1 cellular context compared by ENCODE assay signal in the genomic region with DNA sequence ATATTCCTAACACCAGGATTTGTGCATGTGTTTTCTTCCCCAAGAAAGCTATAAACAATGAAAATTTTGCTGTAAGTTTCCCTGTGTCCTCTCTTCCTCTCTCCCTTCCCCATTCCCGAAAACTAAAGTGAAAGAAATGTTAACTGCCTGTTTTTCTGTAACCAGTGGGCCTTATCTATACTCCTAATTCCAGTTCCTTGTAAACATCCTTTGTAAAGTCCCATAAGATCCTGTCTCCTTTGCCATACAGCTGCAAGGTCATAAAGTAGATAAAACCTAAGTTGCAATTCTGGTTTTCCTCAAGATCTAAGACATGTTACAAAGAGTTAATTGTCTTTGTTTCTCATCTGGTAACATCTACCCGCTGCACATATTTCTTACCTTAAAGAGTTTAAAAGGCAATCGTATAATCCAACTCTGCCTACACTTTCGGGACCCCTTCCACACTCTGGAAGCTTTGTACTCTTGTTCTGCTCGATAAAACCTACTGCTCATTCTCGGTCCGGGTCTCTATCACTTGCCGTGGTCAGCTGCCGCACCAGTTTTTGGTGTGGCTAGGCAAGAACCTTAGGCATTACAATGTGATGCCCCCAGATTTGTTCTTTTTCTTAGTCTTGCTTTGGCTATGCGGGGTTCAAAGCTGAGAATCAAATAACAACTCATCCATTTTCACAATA.
TF ChIP-seq lines count a peak whose summit lies in the region.

No MANE protein-coding gene starts in this region.

TF ChIP-seq in IMR-90, 13 proteins besides CTCF, POLR2A, EP300 and RAD21:
- TF ChIP-seq ELK1 (IDR thresholded peaks at IDR 0.05; ENCODE audit: borderline replicate concordance, low read depth, low read length), result no peak
- TF ChIP-seq, protein P1, sequence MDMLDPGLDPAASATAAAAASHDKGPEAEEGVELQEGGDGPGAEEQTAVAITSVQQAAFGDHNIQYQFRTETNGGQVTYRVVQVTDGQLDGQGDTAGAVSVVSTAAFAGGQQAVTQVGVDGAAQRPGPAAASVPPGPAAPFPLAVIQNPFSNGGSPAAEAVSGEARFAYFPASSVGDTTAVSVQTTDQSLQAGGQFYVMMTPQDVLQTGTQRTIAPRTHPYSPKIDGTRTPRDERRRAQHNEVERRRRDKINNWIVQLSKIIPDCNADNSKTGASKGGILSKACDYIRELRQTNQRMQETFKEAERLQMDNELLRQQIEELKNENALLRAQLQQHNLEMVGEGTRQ (IDR thresholded peaks at IDR 0.05; ENCODE audit: low read depth, low read length), result no peak
- no peak for TF ChIP-seq CHD1 (IDR thresholded peaks at IDR 0.05; ENCODE audit: low read depth, low read length)
- TF ChIP-seq NFE2L2 (IDR thresholded peaks at IDR 0.05; ENCODE audit: low read depth, low read length), result no peak
- no peak for TF ChIP-seq BHLHE40 (IDR thresholded peaks at IDR 0.05; ENCODE audit: low read depth, low read length)
- no peak for TF ChIP-seq RFX5 (IDR thresholded peaks at IDR 0.05; ENCODE audit: low read depth, low read length)
- no peak for TF ChIP-seq MAZ (IDR thresholded peaks at IDR 0.05; ENCODE audit: borderline replicate concordance, low read depth, low read length)
- TF ChIP-seq RCOR1 (IDR thresholded peaks at IDR 0.05; ENCODE audit: insufficient replicate concordance, low read length), result no peak
- no peak for TF ChIP-seq SMC3 (IDR thresholded peaks at IDR 0.05; ENCODE audit: low read depth, low read length)
- TF ChIP-seq CEBPB (IDR thresholded peaks at IDR 0.05; ENCODE audit: low read depth, low read length), result no peak
- no peak for TF ChIP-seq FOS (IDR thresholded peaks at IDR 0.05; ENCODE audit: low read depth, low read length)
- no peak for TF ChIP-seq MAFK (IDR thresholded peaks at IDR 0.05; ENCODE audit: low read depth, low read length)
